In the genomic region with DNA sequence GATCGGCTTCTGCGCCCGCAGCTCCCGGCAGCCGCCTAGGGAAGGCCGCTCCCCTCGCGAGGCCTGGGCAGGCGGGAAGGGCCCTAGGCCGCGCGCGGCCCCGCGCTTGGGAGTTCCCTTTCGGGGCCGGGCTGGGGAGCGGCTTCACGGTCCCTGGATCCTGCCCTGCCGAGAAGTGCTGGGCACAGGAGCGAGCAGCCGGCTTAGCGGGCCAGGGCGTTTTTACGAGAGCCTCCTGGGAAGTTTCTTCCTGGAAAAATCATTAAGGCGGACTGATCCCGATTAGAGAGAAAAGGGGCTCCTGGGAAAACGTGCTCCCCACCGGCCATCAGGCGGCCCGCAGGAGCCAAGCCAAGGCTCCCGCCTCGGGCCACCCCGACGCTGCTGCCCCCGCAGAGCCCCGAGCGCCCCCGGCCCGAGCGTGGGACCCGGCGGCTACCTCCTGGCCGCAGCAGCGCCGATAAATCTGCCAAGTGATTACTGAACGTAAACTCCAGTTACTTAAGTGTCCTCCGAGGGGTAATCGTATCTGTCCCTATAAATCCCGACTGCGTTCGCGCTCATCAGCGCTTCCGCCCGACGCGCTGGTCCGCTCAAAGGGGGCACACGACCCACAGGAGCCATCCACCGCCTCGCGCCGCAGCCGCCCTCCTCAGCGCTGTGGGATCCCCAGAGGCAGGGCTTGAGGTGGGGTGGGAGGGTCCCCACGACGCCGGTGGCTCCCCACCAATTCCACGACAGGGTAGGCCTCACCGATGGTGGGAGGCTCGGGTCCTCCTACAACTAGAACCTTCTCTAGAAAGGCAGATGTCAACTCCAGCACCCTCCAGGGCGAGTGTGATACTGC, we compare ENCODE assay signal across 8 cellular contexts. TPM values are rescaled to one million over a fixed set of nuclear protein-coding genes. Genes with fewer than 3 reads are reported as not detected.
A peak's percentile ranks its signal among the peaks of the same experiment; 100 is the strongest.
DNase-seq lines count a peak whose midpoint lies in the region; FAIRE-seq and TF ChIP-seq lines count a peak whose summit lies in the region.

No MANE protein-coding gene starts in this region.

- DNase-seq in breast epithelium (ENCODE audit: low spot score in 2 of 2) (no peak), MCF 10A (ENCODE audit: unreplicated experiment) (no peak), astrocyte (ENCODE audit: low read depth) (no peak), lung microvascular endothelial cell (ENCODE audit: low read depth in 2 of 2) (peak; percentile 12 to 46), NCI-H345 (lab: John Stamatoyannopoulos, UW) (no peak), cerebellar nuclear complex (lab: John Stamatoyannopoulos, UW) (no peak), OCI-M2 (lab: John Stamatoyannopoulos, UW; ENCODE audit: unreplicated experiment) (no peak)

- TF ChIP-seq POLR2A in breast epithelium (IDR thresholded peaks at IDR 0.05): no peak

- intact Hi-C loops in breast epithelium (cut with DNase I; ENCODE audit: low total_unique reads): no loop called here
- intact Hi-C loops in MCF 10A (cut with micrococcal nuclease): no loop called here

- H3K27ac ChIP-seq in breast epithelium: no peak overlapping the region
- H3K27ac ChIP-seq in astrocyte (ENCODE audit: low read depth, low read length): peak overlapping the region; percentile 58
- no peak overlapping the region for H3K27ac ChIP-seq in urinary bladder (ENCODE audit: low read depth)

- peak overlapping the region; percentile 55 for H2AFZ ChIP-seq in astrocyte (ENCODE audit: low read depth, low read length)

- TF ChIP-seq CTCF in breast epithelium (IDR thresholded peaks at IDR 0.05): no peak
- TF ChIP-seq CTCF in MCF 10A (IDR thresholded peaks at IDR 0.05; ENCODE audit: unreplicated experiment): no peak
- no peak for TF ChIP-seq CTCF in astrocyte (IDR thresholded peaks at IDR 0.05; ENCODE audit: insufficient read depth, low read depth, low read length)

- H3K4me1 Mint-ChIP-seq in MCF 10A (ENCODE audit: insufficient read depth, unreplicated experiment) (no peaks in the 10 kb centered on the region), astrocyte (ENCODE audit: low read depth, unreplicated experiment) (no peaks in the 10 kb centered on the region)

- peak overlapping the region; percentile 80 for H3K4me2 ChIP-seq in astrocyte (ENCODE audit: low read length)

- H3K27ac Mint-ChIP-seq in MCF 10A (ENCODE audit: low read depth, unreplicated experiment) (no peak overlapping the region), astrocyte (ENCODE audit: unreplicated experiment) (peak overlapping the region; percentile 97)

- H3K4me3 Mint-ChIP-seq in MCF 10A (ENCODE audit: unreplicated experiment) (no peak overlapping the region), astrocyte (ENCODE audit: unreplicated experiment) (no peak overlapping the region)

- H3K4me1 ChIP-seq in breast epithelium (peaks cover 0 to 17% of the 10 kb centered on the region in 2 donors), astrocyte (ENCODE audit: insufficient read depth, low read length) (peaks cover 11% of the 10 kb centered on the region), urinary bladder (ENCODE audit: insufficient read depth) (no peaks in the 10 kb centered on the region)

- POLR2A ChIA-PET in MCF 10A (lab: Yijun Ruan, JAX): no interaction called here

- H3K36me3 Mint-ChIP-seq in MCF 10A (ENCODE audit: insufficient read depth, unreplicated experiment): no peaks in the 10 kb centered on the region
- peaks cover 3% of the 10 kb centered on the region for H3K36me3 Mint-ChIP-seq in astrocyte (ENCODE audit: low read depth, unreplicated experiment)

- peaks cover 32% of the 10 kb centered on the region for H3K79me2 ChIP-seq in astrocyte (ENCODE audit: insufficient read depth, low read length)

- CTCF ChIA-PET in MCF 10A (lab: Yijun Ruan, JAX): no interaction called here

- BruUV-seq in MCF 10A (replicated peaks; lab: Mats Ljungman, UMichigan): no TSS peak

- no peak for FAIRE-seq in astrocyte (lab: Jason Lieb, UNC)

- H3K27me3 Mint-ChIP-seq in MCF 10A (ENCODE audit: insufficient read depth, unreplicated experiment) (peaks cover 21% of the 10 kb centered on the region), astrocyte (ENCODE audit: low read depth, unreplicated experiment) (peaks cover 63% of the 10 kb centered on the region)

- no peaks in the 10 kb centered on the region for H4K20me1 ChIP-seq in astrocyte (ENCODE audit: insufficient read depth, low read length)

- peak overlapping the region; percentile 79 for H3K9ac ChIP-seq in astrocyte (ENCODE audit: low read length)

- H3K9me3 Mint-ChIP-seq in MCF 10A (ENCODE audit: unreplicated experiment) (no peaks in the 10 kb centered on the region), astrocyte (ENCODE audit: unreplicated experiment) (peaks cover 21% of the 10 kb centered on the region)

- H3K9me3 ChIP-seq in breast epithelium: no peaks in the 10 kb centered on the region
- peaks cover 4% of the 10 kb centered on the region for H3K9me3 ChIP-seq in astrocyte (ENCODE audit: insufficient read depth, low read depth, low read length)

- WGBS in urinary bladder: 3% methylated on average over 73 of the region's 73 CpGs

- no peaks in the 10 kb centered on the region for H3K36me3 ChIP-seq in breast epithelium
- H3K36me3 ChIP-seq in astrocyte (ENCODE audit: insufficient read depth, low read length): no peaks in the 10 kb centered on the region
- no peaks in the 10 kb centered on the region for H3K36me3 ChIP-seq in urinary bladder (ENCODE audit: insufficient read depth)

- H3K4me3 ChIP-seq in breast epithelium (peak overlapping the region; percentile 21 to 69 (median 32)), astrocyte (ENCODE audit: insufficient read depth, low read depth, low read length) (peak overlapping the region; percentile 47), urinary bladder (ENCODE audit: low read depth, low read length) (peak overlapping the region; percentile 31)

- peaks cover 21 to 90% of the 10 kb centered on the region in 2 donors for H3K27me3 ChIP-seq in breast epithelium
- H3K27me3 ChIP-seq in astrocyte (ENCODE audit: insufficient read depth, low read length): peaks cover 67% of the 10 kb centered on the region

RNA-seq across cellular contexts. Expression of gene ZIC5, which starts 2.8 kb away (rescaled TPM):
- total RNA-seq in breast epithelium (not detected), MCF 10A (2022) (not detected in 2 replicates), astrocyte (0.17 and 0.27 TPM in 2 replicates), lung microvascular endothelial cell (under 0.01 TPM in 2 replicates), urinary bladder (not detected)
- not detected for polyA plus RNA-seq in urinary bladder

RNA-seq across cellular contexts. Expression of gene ZIC2, which starts 12.8 kb away (rescaled TPM):
- total RNA-seq in breast epithelium (under 1 TPM in 1 of 3 donors, not detected in 2; 0.15 TPM), MCF 10A (2022) (7.0 and 8.2 TPM in 2 replicates), astrocyte (0.60 and 1.8 TPM in 2 replicates), lung microvascular endothelial cell (under 0.01 and 0.20 TPM in 2 replicates), urinary bladder (0.11 TPM)
- not detected for polyA plus RNA-seq in urinary bladder

Comparison
In these comparisons a context has a peak if more than half of its experiments do, and no peak if none do; other contexts are left out.
1. DNase-seq: peak in lung microvascular endothelial cell (2 of 2); none in breast epithelium (0 of 2), MCF 10A (single experiment), astrocyte (single experiment), NCI-H345 (single experiment), cerebellar nuclear complex (0 of 2) and OCI-M2 (single experiment).
2. Peak in every context shown above with its lines, with median percentiles within 50 percentile points of each other: H3K4me3 ChIP-seq.